Comparison of ENCODE assay signal across 19 cellular contexts in genomic region chr21:43926196-43926595, GRCh38.
"Had no signal": no experiment of that assay in that cellular context is flagged by ENCODE, and none has a peak within 500 bp of the region (broad histone marks: within the 10 kb centered on the region; RNA-seq: fewer than 3 reads in every experiment).

No MANE protein-coding gene starts in this region.

- ATAC-seq: activated CD8-positive, alpha-beta T cell treated with anti-CD3 and anti-CD28 coated beads for 36 hours; activated T-helper 17 cell treated with anti-CD3 and anti-CD28 coated beads, Interleukin-2, amount 50 U/mL, for 72 hours; sciatic nerve; stimulated activated effector memory CD8-positive, alpha-beta T cell treated with anti-CD3 and anti-CD28 coated beads, Interleukin-12 subunit alpha, Interleukin-12 subunit beta, amount 100 ng/mL, for 72 hours had no signal

- H3K27ac Mint-ChIP-seq: activated T-helper 17 cell treated with anti-CD3 and anti-CD28 coated beads, Interleukin-2, amount 50 U/mL, for 72 hours; stimulated activated effector memory CD8-positive, alpha-beta T cell treated with anti-CD3 and anti-CD28 coated beads, Interleukin-12 subunit alpha, Interleukin-12 subunit beta, amount 100 ng/mL, for 72 hours; type B pancreatic cell had no signal

- H3K36me3 ChIP-seq: colonic mucosa, prostate gland had no signal

- H3K27me3 Mint-ChIP-seq: activated B cell treated with CpG ODN at 0.5 μM for 24 hours; activated CD8-positive, alpha-beta T cell treated with anti-CD3 and anti-CD28 coated beads for 36 hours; activated naive CD8-positive, alpha-beta T cell treated with anti-CD3 and anti-CD28 coated beads, Interleukin-2, amount 10 ng/mL, durations not matched to agents 7 days and 5 days; activated T-helper 17 cell treated with anti-CD3 and anti-CD28 coated beads, Interleukin-2, amount 50 U/mL, for 72 hours; brain; type B pancreatic cell had no signal

- H3K4me3 Mint-ChIP-seq: activated B cell treated with CpG ODN at 0.5 μM for 24 hours; activated CD8-positive, alpha-beta T cell treated with anti-CD3 and anti-CD28 coated beads for 36 hours; activated naive CD8-positive, alpha-beta T cell treated with anti-CD3 and anti-CD28 coated beads, Interleukin-2, amount 10 ng/mL, durations not matched to agents 7 days and 5 days; activated T-helper 17 cell treated with anti-CD3 and anti-CD28 coated beads, Interleukin-2, amount 50 U/mL, for 72 hours; brain; neural crest cell; stimulated activated effector memory CD8-positive, alpha-beta T cell treated with anti-CD3 and anti-CD28 coated beads, Interleukin-12 subunit alpha, Interleukin-12 subunit beta, amount 100 ng/mL, for 72 hours; type B pancreatic cell had no signal

- H3K27me3 ChIP-seq: colonic mucosa, stomach had no signal

- H3K9me3 Mint-ChIP-seq: activated B cell treated with CpG ODN at 0.5 μM for 24 hours; activated CD8-positive, alpha-beta T cell treated with anti-CD3 and anti-CD28 coated beads for 36 hours; activated naive CD8-positive, alpha-beta T cell treated with anti-CD3 and anti-CD28 coated beads, Interleukin-2, amount 10 ng/mL, durations not matched to agents 7 days and 5 days; activated T-helper 17 cell treated with anti-CD3 and anti-CD28 coated beads, Interleukin-2, amount 50 U/mL, for 72 hours; brain; neural crest cell; stimulated activated effector memory CD8-positive, alpha-beta T cell treated with anti-CD3 and anti-CD28 coated beads, Interleukin-12 subunit alpha, Interleukin-12 subunit beta, amount 100 ng/mL, for 72 hours; type B pancreatic cell had no signal

- H3K4me3 ChIP-seq: colonic mucosa, prostate gland, stomach had no signal

- DNase-seq: activated B cell treated with CpG ODN at 0.5 μM for 24 hours; activated CD4-positive, alpha-beta T cell treated with anti-CD3 and anti-CD28 coated beads for 48 hours; activated CD8-positive, alpha-beta T cell treated with anti-CD3 and anti-CD28 coated beads for 36 hours; activated naive CD4-positive, alpha-beta T cell; activated naive CD8-positive, alpha-beta T cell treated with anti-CD3 and anti-CD28 coated beads, Interleukin-2, amount 10 ng/mL, durations not matched to agents 7 days and 5 days; activated T-cell treated with anti-CD3 and anti-CD28 coated beads, Interleukin-2, amount 50 U/mL, for 1 hour; central memory CD4-positive, alpha-beta T cell; colonic mucosa; stimulated activated CD4-positive, alpha-beta T cell treated with anti-CD3 and anti-CD28 coated beads, Interleukin-4, amount 100 ng/mL, for 24 hours; stomach; SW 1271; T-helper 2 cell had no signal

- H3K27ac ChIP-seq: colonic mucosa, stomach had no signal

- H3K36me3 Mint-ChIP-seq: type B pancreatic cell had no signal

- H3K9me3 ChIP-seq: colonic mucosa, prostate gland, stomach had no signal
